39 cellular contexts compared by ENCODE assay signal in genomic region chr16:20325005-20325404, GRCh38. TPM values are rescaled to one million over a fixed set of nuclear protein-coding genes. Genes with fewer than 3 reads are reported as not detected.
"Had no signal": no experiment of that assay in that cellular context is flagged by ENCODE, and none has a peak within 500 bp of the region (broad histone marks: within the 10 kb centered on the region; RNA-seq: fewer than 3 reads in every experiment).

No MANE protein-coding gene starts in this region.

- DNase-seq: Karpas-422, Kasumi-1, MG63, MM.1S, MV-4-11, NCI-H1048, NCI-H1092, NCI-H1092 treated with DMSO at 0.1 percent for 48 hours, NCI-H1105, NCI-H1105 treated with DMSO at 0.1 percent for 48 hours, NCI-H1417, NCI-H1417 treated with DMSO at 0.1 percent for 48 hours, NCI-H1436, NCI-H1436 treated with DMSO at 0.1 percent for 48 hours, NCI-H146, NCI-H1694, NCI-H1694 treated with DMSO at 0.1 percent for 48 hours, NCI-H187, NCI-H187 treated with DMSO at 0.1 percent for 48 hours, NCI-H1930, NCI-H2029, NCI-H2029 treated with DMSO at 0.1 percent for 48 hours, NCI-H2081, NCI-H2107, NCI-H2171, NCI-H2171 treated with DMSO at 0.1 percent for 48 hours, NCI-H2227 treated with DMSO at 0.1 percent for 48 hours, NCI-H226, NCI-H345, NCI-H446, NCI-H446 treated with DMSO at 0.1 percent for 48 hours, NCI-H510A, NCI-H510A treated with DMSO at 0.1 percent for 48 hours, NCI-H524 had no signal

- H3K27ac ChIP-seq: KMS-11 had no signal

- H3K4me3 ChIP-seq: MG63 had no signal

- H3K27me3 ChIP-seq: MG63 had no signal

- H3K36me3 ChIP-seq: MG63 had no signal

- H3K9me3 ChIP-seq: MG63 had no signal

RNA-seq across cellular contexts. Expression of gene GP2, which starts 2.3 kb away (rescaled TPM):
- total RNA-seq: LHCN-M2, M059J, MCF 10A, NCI-H460 had no signal

RNA-seq across cellular contexts. Expression of gene UMOD, which starts 27.5 kb away (rescaled TPM):
- total RNA-seq: LHCN-M2, M059J, MCF 10A, NCI-H460 had no signal
